ENCODE assay signal across 15 cellular contexts in the genomic region with DNA sequence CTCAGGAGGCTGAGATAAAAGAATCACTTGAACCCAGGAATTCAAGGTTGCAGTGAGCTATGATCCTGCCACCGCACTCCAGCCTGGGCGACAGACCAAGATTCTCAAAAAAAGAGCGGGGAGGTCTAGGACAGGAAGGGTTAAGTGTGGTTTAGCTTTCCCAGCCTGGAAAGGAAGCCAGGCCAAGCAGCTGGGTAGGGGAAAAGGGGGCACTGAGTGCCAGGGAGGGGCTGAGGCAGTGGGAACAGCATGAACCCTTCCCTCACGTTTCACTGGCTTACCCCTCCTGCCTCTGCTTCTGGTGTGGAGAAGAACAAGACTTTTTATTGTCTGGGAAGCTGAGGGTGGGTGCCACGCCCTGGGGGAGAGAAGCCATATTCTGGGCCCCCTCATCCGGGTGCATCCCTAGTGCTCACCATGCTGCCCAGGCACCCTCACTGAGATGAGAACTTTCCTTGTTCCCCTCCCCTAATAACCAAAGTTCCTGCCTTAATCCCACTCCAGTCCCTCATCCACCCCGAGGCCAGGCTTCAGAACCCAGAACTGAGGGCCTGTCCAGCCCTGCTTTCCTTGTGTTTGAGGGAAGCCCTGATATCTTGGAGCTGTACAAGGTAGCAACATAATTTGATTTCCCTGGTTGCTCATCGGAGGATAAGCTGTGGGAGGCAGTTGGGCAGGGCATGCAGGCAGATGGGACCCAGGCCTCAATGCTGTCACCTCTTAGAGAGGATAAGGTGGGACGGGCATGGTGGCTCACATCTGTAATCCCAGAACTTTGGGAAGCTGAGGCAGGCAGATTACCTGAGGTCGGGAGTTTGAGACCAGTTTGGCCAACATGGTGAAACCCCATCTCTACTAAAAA. TPM values are rescaled to one million over a fixed set of nuclear protein-coding genes. Genes with fewer than 3 reads are reported as not detected.
DNase-seq lines count a peak whose midpoint lies in the region; ATAC-seq, FAIRE-seq and TF ChIP-seq lines count a peak whose summit lies in the region.
"Had no signal": no experiment of that assay in that cellular context is flagged by ENCODE, and none has a peak within 500 bp of the region (broad histone marks: within the 10 kb centered on the region; RNA-seq: fewer than 3 reads in every experiment).

No MANE protein-coding gene starts in this region.

- H3K27ac ChIP-seq in GM23248, result peak overlapping the region; percentile 100
- H3K27ac ChIP-seq in hepatocyte, result peak overlapping the region; percentile 96
- H3K27ac ChIP-seq in smooth muscle cell (ENCODE audit: low read depth), result peak overlapping the region; percentile 100

- H3K4me1 ChIP-seq in GM23248 (ENCODE audit: insufficient read depth), result peaks cover 17% of the 10 kb centered on the region
- H3K4me1 ChIP-seq in hepatocyte (ENCODE audit: insufficient read depth), result peaks cover 34% of the 10 kb centered on the region
- H3K4me1 ChIP-seq in smooth muscle cell (ENCODE audit: low read depth), result peaks cover 12% of the 10 kb centered on the region

- H3K9ac ChIP-seq in GM23248 (peak overlapping the region; percentile 100), smooth muscle cell (ENCODE audit: low read depth) (peak overlapping the region; percentile 16)

- no peak overlapping the region for H2AFZ ChIP-seq in GM23248
- H2AFZ ChIP-seq in hepatocyte, result no peak overlapping the region
- no peak overlapping the region for H2AFZ ChIP-seq in smooth muscle cell (ENCODE audit: low read depth)

- DNase-seq in GM23248 (no peak), T-helper 17 cell (no peak), hepatocyte (ENCODE audit: low spot score) (no peak), smooth muscle cell (lab: John Stamatoyannopoulos, UW; ENCODE audit: unreplicated experiment) (no peak), HTR-8/SVneo (ENCODE audit: insufficient read length, low spot score) (no peak), epidermal melanocyte (ENCODE audit: insufficient read length, low spot score) (no peak), putamen (ENCODE audit: low spot score) (no peak)
- DNase-seq: activated CD4-positive, alpha-beta T cell treated with anti-CD3 and anti-CD28 coated beads, Interleukin-2, amount 50 U/mL, for 4 hours; activated naive CD8-positive, alpha-beta T cell treated with anti-CD3 and anti-CD28 coated beads, Interleukin-2, amount 10 ng/mL, durations not matched to agents 7 days and 5 days; naive thymus-derived CD4-positive, alpha-beta T cell; NCI-H2227 treated with DMSO at 0.1 percent for 48 hours; upper lobe of right lung had no signal

- H3K36me3 Mint-ChIP-seq in T-helper 17 cell (ENCODE audit: low read depth), result peaks cover 2% of the 10 kb centered on the region
- H3K36me3 Mint-ChIP-seq: activated naive CD8-positive, alpha-beta T cell treated with anti-CD3 and anti-CD28 coated beads, Interleukin-2, amount 10 ng/mL, durations not matched to agents 7 days and 5 days; naive thymus-derived CD4-positive, alpha-beta T cell had no signal

- H3K27me3 ChIP-seq in GM23248 (replicated peaks; ENCODE audit: insufficient read depth) (no peaks in the 10 kb centered on the region), hepatocyte (no peaks in the 10 kb centered on the region), smooth muscle cell (ENCODE audit: low read depth) (no peaks in the 10 kb centered on the region)
- H3K27me3 ChIP-seq: MG63, upper lobe of right lung had no signal

- H3F3A ChIP-seq in GM23248 (ENCODE audit: insufficient read depth), result peaks cover 24% of the 10 kb centered on the region
- H3F3A ChIP-seq in smooth muscle cell (ENCODE audit: low read depth), result peaks cover 4% of the 10 kb centered on the region

- no peaks in the 10 kb centered on the region for H3K9me3 ChIP-seq in GM23248 (ENCODE audit: low read depth)
- no peaks in the 10 kb centered on the region for H3K9me3 ChIP-seq in T-helper 17 cell (ENCODE audit: control insufficient read depth, low read length, poor library complexity, severe bottlenecking)
- no peaks in the 10 kb centered on the region for H3K9me3 ChIP-seq in hepatocyte (ENCODE audit: low read depth)
- H3K9me3 ChIP-seq in smooth muscle cell (replicated peaks; ENCODE audit: low read depth), result no peaks in the 10 kb centered on the region
- H3K9me3 ChIP-seq: upper lobe of right lung had no signal

- no peak for FAIRE-seq in HTR-8/SVneo (lab: Jason Lieb, UNC)

- TF ChIP-seq CTCF in hepatocyte (IDR thresholded peaks at IDR 0.05; ENCODE audit: poor library complexity) (no peak), smooth muscle cell (IDR thresholded peaks at IDR 0.05; ENCODE audit: borderline replicate concordance, insufficient read depth, poor library complexity, severe bottlenecking) (no peak)

- no peaks in the 10 kb centered on the region for H3K9me2 ChIP-seq in GM23248 (ENCODE audit: insufficient read depth)
- H3K9me2 ChIP-seq in hepatocyte (replicated peaks; ENCODE audit: insufficient read depth), result no peaks in the 10 kb centered on the region

- H3K4me1 Mint-ChIP-seq in T-helper 17 cell, result peaks cover 28% of the 10 kb centered on the region

- peaks cover 37% of the 10 kb centered on the region for H3K79me2 ChIP-seq in GM23248 (ENCODE audit: insufficient read depth)
- H3K79me2 ChIP-seq in hepatocyte, result peaks cover 38% of the 10 kb centered on the region
- peaks cover 68% of the 10 kb centered on the region for H3K79me2 ChIP-seq in smooth muscle cell (ENCODE audit: low read depth)

- H3K27me3 Mint-ChIP-seq in T-helper 17 cell, result no peaks in the 10 kb centered on the region

- no peak overlapping the region for H3K4me3 ChIP-seq in GM23248
- no peak overlapping the region for H3K4me3 ChIP-seq in hepatocyte
- no peak overlapping the region for H3K4me3 ChIP-seq in smooth muscle cell
- H3K4me3 ChIP-seq: upper lobe of right lung had no signal

- H3K36me3 ChIP-seq in GM23248 (ENCODE audit: low read depth) (peaks cover 10% of the 10 kb centered on the region; the same call in 1 of the 2 replicates), hepatocyte (replicated peaks; ENCODE audit: insufficient read depth, low read depth) (no peaks in the 10 kb centered on the region), smooth muscle cell (ENCODE audit: low read depth) (no peaks in the 10 kb centered on the region)
- H3K36me3 ChIP-seq: upper lobe of right lung had no signal

- H3K4me3 Mint-ChIP-seq in T-helper 17 cell, result no peak overlapping the region
- H3K4me3 Mint-ChIP-seq: activated naive CD8-positive, alpha-beta T cell treated with anti-CD3 and anti-CD28 coated beads, Interleukin-2, amount 10 ng/mL, durations not matched to agents 7 days and 5 days had no signal

- in situ Hi-C loops in GM23248 (cut with MboI), result no loop called here

- H3K4me2 ChIP-seq in GM23248 (ENCODE audit: unreplicated experiment) (no peak overlapping the region), hepatocyte (peak overlapping the region; percentile 34), smooth muscle cell (no peak overlapping the region)

- peak overlapping the region; percentile 100 for H3K27ac Mint-ChIP-seq in T-helper 17 cell
- H3K27ac Mint-ChIP-seq: activated naive CD8-positive, alpha-beta T cell treated with anti-CD3 and anti-CD28 coated beads, Interleukin-2, amount 10 ng/mL, durations not matched to agents 7 days and 5 days had no signal

- 59% methylated on average over 10 of the region's 10 CpGs for WGBS in GM23248 (ENCODE audit: low coverage in 1 of 2, low lambda C conversion rate in 2 of 2, missing lambda C conversion rate in 2 of 2), 2 experiments
- WGBS in hepatocyte (ENCODE audit: low lambda C conversion rate, missing lambda C conversion rate), result 75% methylated on average over 10 of the region's 10 CpGs
- 77% methylated on average over 10 of the region's 10 CpGs for WGBS in smooth muscle cell (ENCODE audit: low lambda C conversion rate)

- no peaks in the 10 kb centered on the region for H4K20me1 ChIP-seq in GM23248 (ENCODE audit: insufficient read depth)
- peaks cover 25% of the 10 kb centered on the region for H4K20me1 ChIP-seq in hepatocyte (ENCODE audit: insufficient read depth, poor library complexity, severe bottlenecking)
- H4K20me1 ChIP-seq in smooth muscle cell (ENCODE audit: low read depth), result peaks cover 29% of the 10 kb centered on the region

- no peak for ATAC-seq in T-helper 17 cell
- ATAC-seq in GM18907 (IDR thresholded peaks at IDR 0.05; ENCODE audit: unreplicated experiment), result no peak
- ATAC-seq: naive thymus-derived CD4-positive, alpha-beta T cell; upper lobe of right lung had no signal

RNA-seq across cellular contexts. Expression of a gene that starts 2.0 kb away (rescaled TPM):
- total RNA-seq in GM23248 (2014; rRNA removed; shearing (Covaris generic)), result 1,219 and 1,322 TPM in 2 replicates
- polyA plus RNA-seq in GM23248 (2016; fragmentation: Nextera tagmentation; extraction: Ambion mirVana), result 1,230 and 1,270 TPM in 2 replicates
- total RNA-seq in T-helper 17 cell, result 1,000 to 10,000 TPM in 1 of 2 donors, 100 to 1,000 TPM in 1; 919 to 1,908 TPM
- total RNA-seq in hepatocyte, result 161 and 208 TPM in 2 replicates
- polyA plus RNA-seq in hepatocyte, result 345 and 402 TPM in 2 replicates
- 237 and 256 TPM in 2 replicates for total RNA-seq in smooth muscle cell
- polyA plus RNA-seq in smooth muscle cell, result 626 and 674 TPM in 2 replicates

RNA-seq across cellular contexts. Expression of a gene that starts 30.2 kb away (rescaled TPM):
- total RNA-seq in GM23248 (2014; rRNA removed; shearing (Covaris generic)), result 0.13 and 0.22 TPM in 2 replicates
- polyA plus RNA-seq in GM23248 (2016; fragmentation: Nextera tagmentation; extraction: Ambion mirVana) (0.05 TPM in 2 replicates), hepatocyte (9.3 and 10.8 TPM in 2 replicates), smooth muscle cell (10.5 and 11.0 TPM in 2 replicates)
- total RNA-seq in T-helper 17 cell (not detected), hepatocyte (11.0 and 12.0 TPM in 2 replicates), smooth muscle cell (13.5 and 13.8 TPM in 2 replicates)
- polyA plus RNA-seq: naive thymus-derived CD4-positive, alpha-beta T cell had no signal

RNA-seq across cellular contexts. Expression of a gene that starts 40.9 kb away (rescaled TPM):
- total RNA-seq in GM23248 (2014; rRNA removed; shearing (Covaris generic)), result 1.1 TPM in 1 of 2 replicates, not detected in the other
- 0.35 and 0.51 TPM in 2 replicates for polyA plus RNA-seq in GM23248 (2016; fragmentation: Nextera tagmentation; extraction: Ambion mirVana)
- total RNA-seq in T-helper 17 cell, result 10 to 100 TPM; 21.7 to 58.1 TPM
- total RNA-seq in hepatocyte, result 1.4 and 2.1 TPM in 2 replicates
- polyA plus RNA-seq in hepatocyte, result 1.3 and 2.6 TPM in 2 replicates
- 2.1 and 5.0 TPM in 2 replicates for total RNA-seq in smooth muscle cell
- polyA plus RNA-seq in smooth muscle cell, result 2.2 and 4.2 TPM in 2 replicates

RNA-seq across cellular contexts. Expression of a gene that starts 51.5 kb away (rescaled TPM):
- not detected in 2 replicates for total RNA-seq in GM23248 (2014; rRNA removed; shearing (Covaris generic))
- polyA plus RNA-seq in GM23248 (2016; fragmentation: Nextera tagmentation; extraction: Ambion mirVana), result not detected in 2 replicates
- 1 to 10 TPM; 1.4 to 1.8 TPM for total RNA-seq in T-helper 17 cell
- 71.1 and 77.9 TPM in 2 replicates for total RNA-seq in hepatocyte
- 91.6 and 106 TPM in 2 replicates for polyA plus RNA-seq in hepatocyte
- 16.8 and 27.1 TPM in 2 replicates for total RNA-seq in smooth muscle cell
- polyA plus RNA-seq in smooth muscle cell, result 8.9 and 53.5 TPM in 2 replicates
- total RNA-seq: SK-MEL-5 had no signal

RNA-seq across cellular contexts. Expression of a gene that starts 57.9 kb away (rescaled TPM):
- 41.3 and 52.7 TPM in 2 replicates for total RNA-seq in GM23248 (2014; rRNA removed; shearing (Covaris generic))
- polyA plus RNA-seq in GM23248 (2016; fragmentation: Nextera tagmentation; extraction: Ambion mirVana) (140 and 143 TPM in 2 replicates), hepatocyte (142 and 165 TPM in 2 replicates), smooth muscle cell (146 and 156 TPM in 2 replicates)
- total RNA-seq in T-helper 17 cell (10 to 100 TPM; 19.4 to 21.4 TPM), hepatocyte (48.5 and 73.1 TPM in 2 replicates), smooth muscle cell (32.2 and 55.1 TPM in 2 replicates)
